Comparison of ENCODE assay signal across 26 cellular contexts in genomic region chr10:60414111-60414510, GRCh38. TPM values are rescaled to one million over a fixed set of nuclear protein-coding genes. Genes with fewer than 3 reads are reported as not detected.
DNase-seq lines count a peak whose midpoint lies in the region; ATAC-seq, FAIRE-seq and TF ChIP-seq lines count a peak whose summit lies in the region.
"Had no signal": no experiment of that assay in that cellular context is flagged by ENCODE, and none has a peak within 500 bp of the region (broad histone marks: within the 10 kb centered on the region; RNA-seq: fewer than 3 reads in every experiment).

No MANE protein-coding gene starts in this region.

- POLR2A ChIA-PET in Caco-2 (lab: Charles Lee): no interaction called here
- POLR2A ChIA-PET in PC-3 (lab: Charles Lee; ENCODE audit: unreplicated experiment): no interaction called here
- POLR2A ChIA-PET in endothelial cell of umbilical vein (lab: Charles Lee): no interaction called here

- H3K27ac ChIP-seq in PC-3 (ENCODE audit: low read length) (peak overlapping the region; percentile 67), endothelial cell of umbilical vein (ENCODE audit: insufficient read depth, low read depth, low read length) (peak overlapping the region; percentile 77), osteoblast (ENCODE audit: low read depth, low read length) (peak overlapping the region; percentile 68)
- H3K27ac ChIP-seq: epithelial cell of prostate, testis, VCaP had no signal

- no peak for TF ChIP-seq CTCF in Caco-2 (IDR thresholded peaks at IDR 0.05; ENCODE audit: insufficient read depth in 1 of 2, low read depth in 1 of 2, low read length in 1 of 2, severe bottlenecking in 1 of 2, unreplicated experiment in 1 of 2)
- peak; percentile 41; the same call in 1 of the 2 replicates for TF ChIP-seq CTCF in PC-3 (conservative IDR thresholded peaks at IDR 0.05; ENCODE audit: low read depth, low read length)
- TF ChIP-seq CTCF in endothelial cell of umbilical vein (IDR thresholded peaks at IDR 0.05; ENCODE audit: extremely low read depth in 1 of 2, insufficient read depth in 1 of 2, low read depth in 1 of 2, low read length in 2 of 2): no peak
- peak; percentile 22 for TF ChIP-seq CTCF in osteoblast (IDR thresholded peaks at IDR 0.05; ENCODE audit: extremely low read depth, low read depth, low read length)
- no peak for TF ChIP-seq CTCF in omental fat pad (IDR thresholded peaks at IDR 0.05)

- H3K79me2 ChIP-seq in PC-3 (ENCODE audit: low read length) (no peaks in the 10 kb centered on the region), endothelial cell of umbilical vein (ENCODE audit: control insufficient read depth, insufficient read depth, low read length) (no peaks in the 10 kb centered on the region), osteoblast (ENCODE audit: insufficient read depth, low read length) (no peaks in the 10 kb centered on the region)

- no peaks in the 10 kb centered on the region for H3K9me2 ChIP-seq in PC-3 (replicated peaks; ENCODE audit: low read length)

- DNase-seq in Caco-2 (no peak), PC-3 (peak; percentile 28), endothelial cell of umbilical vein (ENCODE audit: low read depth, low spot score) (peak; percentile 15), osteoblast (ENCODE audit: insufficient read length, low spot score, missing footprints) (no peak), H7 (no peak), omental fat pad (ENCODE audit: low spot score) (no peak)
- DNase-seq: activated CD4-positive, alpha-beta T cell treated with anti-CD3 and anti-CD28 coated beads, Interleukin-2, amount 50 U/mL, for 1 hour; activated gamma-delta T cell; CD4-positive, alpha-beta memory T cell; hypothalamus; islet precursor cell; NCI-H1417 treated with DMSO at 0.1 percent for 48 hours; NCI-H526 treated with DMSO at 0.1 percent for 48 hours; posterior cingulate gyrus; SIG-M5; T-helper 17 cell; testis had no signal

- no peaks in the 10 kb centered on the region for H3K9me3 ChIP-seq in Caco-2
- H3K9me3 ChIP-seq in PC-3 (ENCODE audit: low read length): no peaks in the 10 kb centered on the region
- no peaks in the 10 kb centered on the region for H3K9me3 ChIP-seq in endothelial cell of umbilical vein (replicated peaks; ENCODE audit: control insufficient read depth, insufficient read depth, low read length)
- no peaks in the 10 kb centered on the region for H3K9me3 ChIP-seq in osteoblast (ENCODE audit: low read depth, low read length)
- H3K9me3 ChIP-seq: MG63, testis had no signal

- H3K27me3 ChIP-seq in Caco-2 (replicated peaks; ENCODE audit: control insufficient read depth, insufficient read depth, low read length): no peaks in the 10 kb centered on the region
- H3K27me3 ChIP-seq in PC-3 (ENCODE audit: low read length): no peaks in the 10 kb centered on the region
- no peaks in the 10 kb centered on the region for H3K27me3 ChIP-seq in endothelial cell of umbilical vein (ENCODE audit: control insufficient read depth in 2 of 2, insufficient read depth in 2 of 2, low read length in 2 of 2)
- no peaks in the 10 kb centered on the region for H3K27me3 ChIP-seq in osteoblast (ENCODE audit: insufficient read depth, low read length)
- no peaks in the 10 kb centered on the region; the same call in 1 of the 2 replicates for H3K27me3 ChIP-seq in H7 (ENCODE audit: control insufficient read depth, insufficient read depth, low read length)
- H3K27me3 ChIP-seq: MG63, testis had no signal

- peaks cover 12% of the 10 kb centered on the region for H3K4me1 Mint-ChIP-seq in Caco-2 (ENCODE audit: low read depth, unreplicated experiment)
- H3K4me1 Mint-ChIP-seq: stimulated activated memory B cell treated with anti-CD40 and anti-IgM and Interleukin-4, amounts not matched to agents 10 μg/mL and 1 μg/mL and 100 μg/mL, for 72 hours had no signal

- H3K9ac ChIP-seq in PC-3 (ENCODE audit: low read length) (no peak overlapping the region), endothelial cell of umbilical vein (replicated peaks; ENCODE audit: extremely low read depth, insufficient read depth, low read length) (no peak overlapping the region)

- ATAC-seq in PC-3 (no peak), omental fat pad (ENCODE audit: low FRiP score) (no peak), HG03095 (IDR thresholded peaks at IDR 0.05; ENCODE audit: unreplicated experiment) (no peak), GM18519 (IDR thresholded peaks at IDR 0.05; ENCODE audit: low FRiP score, unreplicated experiment) (no peak)
- ATAC-seq: natural killer cell treated with Interleukin-12 subunit alpha and Interleukin-12 subunit beta and Interleukin-15 and Interleukin-18, amount 100 ng/mL, for 72 hours; stimulated activated memory B cell treated with anti-CD40 and anti-IgM and Interleukin-4, amounts not matched to agents 10 μg/mL and 1 μg/mL and 100 μg/mL, for 72 hours; T-helper 17 cell had no signal

- H3K27me3 Mint-ChIP-seq in Caco-2 (ENCODE audit: insufficient read depth, unreplicated experiment): no peaks in the 10 kb centered on the region
- H3K27me3 Mint-ChIP-seq: CD4-positive, alpha-beta memory T cell; stimulated activated memory B cell treated with anti-CD40 and anti-IgM and Interleukin-4, amounts not matched to agents 10 μg/mL and 1 μg/mL and 100 μg/mL, for 72 hours; T-helper 17 cell had no signal

- peak overlapping the region; percentile 76 for H3K4me2 ChIP-seq in PC-3 (ENCODE audit: low read length)
- H3K4me2 ChIP-seq in endothelial cell of umbilical vein (ENCODE audit: insufficient read depth, low read length): peak overlapping the region; percentile 40
- H3K4me2 ChIP-seq in osteoblast (ENCODE audit: insufficient read depth, low read length): peak overlapping the region; percentile 76

- no peak for FAIRE-seq in endothelial cell of umbilical vein (lab: Jason Lieb, UNC)
- FAIRE-seq: frontal cortex had no signal

- H3K36me3 Mint-ChIP-seq in Caco-2 (ENCODE audit: insufficient read depth, unreplicated experiment): no peaks in the 10 kb centered on the region
- H3K36me3 Mint-ChIP-seq: natural killer cell treated with Interleukin-12 subunit alpha and Interleukin-12 subunit beta and Interleukin-15 and Interleukin-18, amount 100 ng/mL, for 72 hours had no signal

- no peaks in the 10 kb centered on the region for H4K20me1 ChIP-seq in PC-3 (ENCODE audit: low read length)
- no peaks in the 10 kb centered on the region for H4K20me1 ChIP-seq in endothelial cell of umbilical vein (replicated peaks; ENCODE audit: control insufficient read depth, extremely low read depth, insufficient read depth, low read length)
- no peaks in the 10 kb centered on the region for H4K20me1 ChIP-seq in osteoblast (ENCODE audit: insufficient read depth, low read length)

- no peaks in the 10 kb centered on the region for H3K9me3 Mint-ChIP-seq in Caco-2 (ENCODE audit: unreplicated experiment)
- H3K9me3 Mint-ChIP-seq: natural killer cell treated with Interleukin-12 subunit alpha and Interleukin-12 subunit beta and Interleukin-15 and Interleukin-18, amount 100 ng/mL, for 72 hours; stimulated activated memory B cell treated with anti-CD40 and anti-IgM and Interleukin-4, amounts not matched to agents 10 μg/mL and 1 μg/mL and 100 μg/mL, for 72 hours had no signal

- no peaks in the 10 kb centered on the region for H3K9me1 ChIP-seq in endothelial cell of umbilical vein (replicated peaks; ENCODE audit: control insufficient read depth, extremely low read depth, insufficient read depth, low read length)

- no peak for TF ChIP-seq POLR2A in endothelial cell of umbilical vein (IDR thresholded peaks at IDR 0.05; ENCODE audit: low read depth, low read length)

- CTCF ChIA-PET in Caco-2 (lab: Charles Lee) (interaction anchor here (1.6 kb wide), 1 partner anchor 14 kb away, joined by 3 read pairs; no protein-coding TSS in a partner anchor), PC-3 (lab: Charles Lee) (no interaction called here), endothelial cell of umbilical vein (lab: Charles Lee) (interaction anchor here (0.8 to 1.8 kb wide), 4 partner anchors 29 to 299 kb away, joined by 3 to 6 read pairs (median 4); no protein-coding TSS in a partner anchor)

- no peaks in the 10 kb centered on the region for H3F3A ChIP-seq in PC-3 (ENCODE audit: low read length, unreplicated experiment)

- H2AFZ ChIP-seq in PC-3 (ENCODE audit: low read length) (no peak overlapping the region), endothelial cell of umbilical vein (ENCODE audit: low read depth, low read length) (no peak overlapping the region), osteoblast (ENCODE audit: low read length) (no peak overlapping the region)

- dilution Hi-C loops in endothelial cell of umbilical vein (cut with MboI; ENCODE audit: extremely low pct_ligation_motif_present, low sequenced_read_pairs): no loop called here

- intact Hi-C loops in Caco-2 (cut with micrococcal nuclease; ENCODE audit: unreplicated experiment) (no loop called here), PC-3 (cut with micrococcal nuclease) (no loop called here), endothelial cell of umbilical vein (cut with micrococcal nuclease) (loop anchor here (1.0 to 2.0 kb wide), 2 partner anchors 21 to 131 kb away; no protein-coding TSS in a partner anchor)

- H3K36me3 ChIP-seq in Caco-2 (ENCODE audit: control insufficient read depth, insufficient read depth, low read length) (no peaks in the 10 kb centered on the region), PC-3 (ENCODE audit: low read depth, low read length) (no peaks in the 10 kb centered on the region), endothelial cell of umbilical vein (ENCODE audit: control insufficient read depth in 2 of 2, extremely low read depth in 1 of 2, insufficient read depth in 2 of 2, low read length in 2 of 2) (no peaks in the 10 kb centered on the region), osteoblast (ENCODE audit: insufficient read depth, low read length) (no peaks in the 10 kb centered on the region), H7 (replicated peaks; ENCODE audit: control insufficient read depth, insufficient read depth, low read length) (no peaks in the 10 kb centered on the region)
- H3K36me3 ChIP-seq: MG63 had no signal

- BruUV-seq in Caco-2 (replicated peaks; lab: Mats Ljungman, UMichigan) (no TSS peak), PC-3 (replicated peaks; lab: Mats Ljungman, UMichigan) (no TSS peak), endothelial cell of umbilical vein (replicated peaks; lab: Mats Ljungman, UMichigan) (no TSS peak)

- H3K4me1 ChIP-seq in Caco-2 (peaks cover 29% of the 10 kb centered on the region), PC-3 (ENCODE audit: insufficient read depth, low read length) (peaks cover 68% of the 10 kb centered on the region), endothelial cell of umbilical vein (ENCODE audit: control insufficient read depth, extremely low read depth, insufficient read depth, low read length) (peaks cover 21% of the 10 kb centered on the region), osteoblast (ENCODE audit: insufficient read depth, low read length) (peaks cover 36% of the 10 kb centered on the region)
- H3K4me1 ChIP-seq: testis had no signal

- peak overlapping the region; percentile 41 for H3K4me3 Mint-ChIP-seq in Caco-2 (ENCODE audit: unreplicated experiment)
- H3K4me3 Mint-ChIP-seq: CD4-positive, alpha-beta memory T cell; natural killer cell treated with Interleukin-12 subunit alpha and Interleukin-12 subunit beta and Interleukin-15 and Interleukin-18, amount 100 ng/mL, for 72 hours; stimulated activated memory B cell treated with anti-CD40 and anti-IgM and Interleukin-4, amounts not matched to agents 10 μg/mL and 1 μg/mL and 100 μg/mL, for 72 hours; T-helper 17 cell had no signal

- H3K27ac Mint-ChIP-seq in Caco-2 (ENCODE audit: unreplicated experiment): peak overlapping the region; percentile 46
- H3K27ac Mint-ChIP-seq: natural killer cell treated with Interleukin-12 subunit alpha and Interleukin-12 subunit beta and Interleukin-15 and Interleukin-18, amount 100 ng/mL, for 72 hours; stimulated activated memory B cell treated with anti-CD40 and anti-IgM and Interleukin-4, amounts not matched to agents 10 μg/mL and 1 μg/mL and 100 μg/mL, for 72 hours; T-helper 17 cell had no signal

- H3K4me3 ChIP-seq in Caco-2 (ENCODE audit: low read depth, low read length) (no peak overlapping the region), PC-3 (ENCODE audit: low read length) (0 out of 2 replicates have a peak overlapping the region, but pooled peaks have one; percentile 2), endothelial cell of umbilical vein (replicated peaks in 1 of 3; ENCODE audit: insufficient read depth in 1 of 3, low read depth in 1 of 3, low read length in 3 of 3) (no peak overlapping the region), osteoblast (ENCODE audit: insufficient read depth, low read length) (no peak overlapping the region), H7 (ENCODE audit: insufficient read depth, low read depth, low read length) (no peak overlapping the region)
- H3K4me3 ChIP-seq: lung, MG63, testis had no signal

RNA-seq across cellular contexts. Expression of gene ANK3, which starts 24.4 kb away (rescaled TPM):
- 46.7 and 52.3 TPM in 2 replicates for total RNA-seq in Caco-2 (2022)
- 29.5 and 33.6 TPM in 2 replicates for total RNA-seq in PC-3 (2014; rRNA removed)
- 5.4 and 8.5 TPM in 2 replicates for total RNA-seq in endothelial cell of umbilical vein
- polyA plus RNA-seq in endothelial cell of umbilical vein: 0.67 and 0.88 TPM in 2 replicates
- polyA plus RNA-seq in endothelial cell of umbilical vein (2011; cell fraction: cytosol; rRNA removed): 2.3 TPM in 2 replicates
- 4.2 and 5.1 TPM in 2 replicates for polyA plus RNA-seq in endothelial cell of umbilical vein (2011; cell fraction: nucleus; rRNA removed)
- 4.6 and 5.7 TPM in 2 replicates for polyA plus RNA-seq in endothelial cell of umbilical vein (2012)
- polyA minus RNA-seq in endothelial cell of umbilical vein: 6.1 and 11.5 TPM in 2 replicates
- polyA minus RNA-seq in endothelial cell of umbilical vein (2011; cell fraction: cytosol; rRNA and poly(A)+ RNA removed): 5.5 TPM
- 11.9 and 19.9 TPM in 2 replicates for polyA minus RNA-seq in endothelial cell of umbilical vein (2011; cell fraction: nucleus; rRNA and poly(A)+ RNA removed)
- total RNA-seq in osteoblast: 44.5 and 58.0 TPM in 2 replicates
- 21.7 and 38.6 TPM in 2 replicates for total RNA-seq in H7 (2014; rRNA removed; shearing (Covaris generic))
- total RNA-seq in omental fat pad: 10 to 100 TPM; 10.5 to 22.5 (median 13.3) TPM

Comparison
In these comparisons a context has a peak if more than half of its experiments do, and no peak if none do; other contexts are left out.
1. DNase-seq: peak in PC-3 (single experiment) and endothelial cell of umbilical vein (single experiment); none in Caco-2 (0 of 2), osteoblast (single experiment), H7 (single experiment) and omental fat pad (single experiment).
2. CTCF ChIP-seq: peak in PC-3 (single experiment) and osteoblast (single experiment); none in Caco-2 (0 of 2), endothelial cell of umbilical vein (0 of 2) and omental fat pad (0 of 3).
3. Peak in every context shown above with its lines, with median percentiles within 50 percentile points of each other: H3K27ac ChIP-seq and H3K4me2 ChIP-seq.